24 cellular contexts compared by ENCODE assay signal in genomic region chr3:139105154-139105702, GRCh38.
"Had no signal": no experiment of that assay in that cellular context is flagged by ENCODE, and none has a peak within 500 bp of the region (broad histone marks: within the 10 kb centered on the region; RNA-seq: fewer than 3 reads in every experiment).

No MANE protein-coding gene starts in this region.

- H3K36me3 ChIP-seq: cardiac muscle cell, sigmoid colon, thoracic aorta, upper lobe of right lung had no signal

- H3K4me2 ChIP-seq: smooth muscle cell had no signal

- H3K9me3 ChIP-seq: sigmoid colon, thoracic aorta, upper lobe of right lung had no signal

- H3K36me3 Mint-ChIP-seq: stimulated activated naive B cell treated with anti-CD40 and anti-IgM and Interleukin-4, amounts not matched to agents 10 μg/mL and 1 μg/mL and 100 μg/mL, for 72 hours; WTC11 had no signal

- H3K27me3 Mint-ChIP-seq: dendritic cell treated with granulocyte-macrophage colony-stimulating factor and Interleukin-4, amounts not matched to agents 40 ng/mL and 50 ng/mL, for 4 days had no signal

- H3K27ac Mint-ChIP-seq: activated naive CD8-positive, alpha-beta T cell treated with anti-CD3 and anti-CD28 coated beads, Interleukin-2, amount 50 U/mL, for 24 hours; activated T-helper 1 cell treated with anti-CD3 and anti-CD28 coated beads, Interleukin-12 subunit alpha, Interleukin-12 subunit beta, Interleukin-2, Interleukin-4 antibody, amounts not matched to agents 30 ng/mL and 10 ng/mL and 1 ng/mL, durations not matched to agents 14 hours and 24 hours and 36 hours; dendritic cell treated with granulocyte-macrophage colony-stimulating factor and Interleukin-4, amounts not matched to agents 40 ng/mL and 50 ng/mL, for 4 days; nephron progenitor cell; stimulated activated naive B cell treated with anti-CD40 and anti-IgM and Interleukin-4, amounts not matched to agents 10 μg/mL and 1 μg/mL and 100 μg/mL, for 72 hours; WTC11 had no signal

- H3K4me1 ChIP-seq: sigmoid colon, upper lobe of right lung had no signal

- H3K4me3 ChIP-seq: cardiac muscle cell, sigmoid colon, smooth muscle cell, thoracic aorta, upper lobe of right lung had no signal

- H3K27me3 ChIP-seq: sigmoid colon, upper lobe of right lung had no signal

- H3K9me3 Mint-ChIP-seq: activated naive CD8-positive, alpha-beta T cell treated with anti-CD3 and anti-CD28 coated beads, Interleukin-2, amount 50 U/mL, for 24 hours; activated T-helper 1 cell treated with anti-CD3 and anti-CD28 coated beads, Interleukin-12 subunit alpha, Interleukin-12 subunit beta, Interleukin-2, Interleukin-4 antibody, amounts not matched to agents 30 ng/mL and 10 ng/mL and 1 ng/mL, durations not matched to agents 14 hours and 24 hours and 36 hours; dendritic cell treated with granulocyte-macrophage colony-stimulating factor and Interleukin-4, amounts not matched to agents 40 ng/mL and 50 ng/mL, for 4 days; nephron progenitor cell; stimulated activated naive B cell treated with anti-CD40 and anti-IgM and Interleukin-4, amounts not matched to agents 10 μg/mL and 1 μg/mL and 100 μg/mL, for 72 hours; WTC11 had no signal

- H3K4me1 Mint-ChIP-seq: stimulated activated naive B cell treated with anti-CD40 and anti-IgM and Interleukin-4, amounts not matched to agents 10 μg/mL and 1 μg/mL and 100 μg/mL, for 72 hours had no signal

- H3K27ac ChIP-seq: cardiac muscle cell, sigmoid colon, thoracic aorta, upper lobe of right lung had no signal

- FAIRE-seq: frontal cortex had no signal

- DNase-seq: activated CD4-positive, alpha-beta T cell treated with anti-CD3 and anti-CD28 coated beads, Interleukin-2, amount 50 U/mL, for 48 hours; activated gamma-delta T cell; activated naive CD4-positive, alpha-beta T cell treated with anti-CD3 and anti-CD28 coated beads, Interleukin-2, amount 50 U/mL, for 16 hours; activated naive CD8-positive, alpha-beta T cell treated with anti-CD3 and anti-CD28 coated beads, Interleukin-2, amount 50 U/mL, for 24 hours; effector CD8-positive, alpha-beta T cell; glutamatergic neuron; hippocampal formation; mesenchymal stem cell; nephron progenitor cell; nucleus accumbens; posterior cingulate gyrus; sigmoid colon; stimulated activated CD4-positive, alpha-beta T cell treated with anti-CD3 and anti-CD28 coated beads, Interleukin-15, amount 100 ng/mL, for 24 hours; stimulated activated CD8-positive, alpha-beta memory T cell treated with anti-CD3 and anti-CD28 coated beads, Interleukin-4, amount 100 ng/mL, for 48 hours; stimulated activated naive B cell treated with anti-CD40 and anti-IgM and Interleukin-4, amounts not matched to agents 10 μg/mL and 1 μg/mL and 100 μg/mL, for 72 hours; T-helper 9 cell; upper lobe of right lung had no signal

- ATAC-seq: activated naive CD8-positive, alpha-beta T cell treated with anti-CD3 and anti-CD28 coated beads, Interleukin-2, amount 50 U/mL, for 24 hours; stimulated activated naive B cell treated with anti-CD40 and anti-IgM and Interleukin-4, amounts not matched to agents 10 μg/mL and 1 μg/mL and 100 μg/mL, for 72 hours; upper lobe of right lung had no signal

- H3K4me3 Mint-ChIP-seq: activated naive CD8-positive, alpha-beta T cell treated with anti-CD3 and anti-CD28 coated beads, Interleukin-2, amount 50 U/mL, for 24 hours; activated T-helper 1 cell treated with anti-CD3 and anti-CD28 coated beads, Interleukin-12 subunit alpha, Interleukin-12 subunit beta, Interleukin-2, Interleukin-4 antibody, amounts not matched to agents 30 ng/mL and 10 ng/mL and 1 ng/mL, durations not matched to agents 14 hours and 24 hours and 36 hours; dendritic cell treated with granulocyte-macrophage colony-stimulating factor and Interleukin-4, amounts not matched to agents 40 ng/mL and 50 ng/mL, for 4 days; nephron progenitor cell; stimulated activated naive B cell treated with anti-CD40 and anti-IgM and Interleukin-4, amounts not matched to agents 10 μg/mL and 1 μg/mL and 100 μg/mL, for 72 hours; WTC11 had no signal
